Comparison of ENCODE assay signal across 8 cellular contexts in genomic region chrX:7927259-7928167, GRCh38. TPM values are rescaled to one million over a fixed set of nuclear protein-coding genes. Genes with fewer than 3 reads are reported as not detected.
DNase-seq lines count a peak whose midpoint lies in the region; ATAC-seq and TF ChIP-seq lines count a peak whose summit lies in the region.

PNPLA4 (minus strand) TSS chrX:7927413; CDS start chrX:7926119, 1,294 bp downstream.

- peak; percentile 89 for ATAC-seq in GM19023 (IDR thresholded peaks at IDR 0.05; ENCODE audit: unreplicated experiment)
- peak; percentile 90 for ATAC-seq in HG03280 (IDR thresholded peaks at IDR 0.05; ENCODE audit: unreplicated experiment)

- DNase-seq in AG08395 (ENCODE audit: low spot score) (peak; percentile 62), Peyer's patch (peak; percentile 87 to 96 (median 88)), fibroblast of pulmonary artery (ENCODE audit: low read depth) (peak; percentile 81)
- peak; percentile 80 for DNase-seq in activated T-helper 9 cell treated with anti-CD3 and anti-CD28 coated beads, Interleukin-2, amount 50 U/mL, for 16 hours (ENCODE audit: low read depth)
- DNase-seq in stimulated activated naive CD4-positive, alpha-beta T cell treated with Interleukin-2 at 50 U/mL for 16 hours (lab: John Stamatoyannopoulos, UW), result peak; percentile 73

- H3K27me3 Mint-ChIP-seq in nephron (ENCODE audit: low read depth), result peaks cover 3% of the 10 kb centered on the region

- H3K4me3 ChIP-seq in Peyer's patch, result peak within 1 kb of the TSS; percentile 38 to 85 (median 62)
- peak within 1 kb of the TSS; percentile 66 for H3K4me3 ChIP-seq in fibroblast of pulmonary artery (replicated peaks; ENCODE audit: low read depth, low read length)

- H3K9me3 ChIP-seq in Peyer's patch, result no peaks in the 10 kb centered on the region

- peak; percentile 57 to 78 for TF ChIP-seq POLR2A in Peyer's patch (IDR thresholded peaks at IDR 0.05)

- H3K27ac Mint-ChIP-seq in nephron, result peak within 1 kb of the TSS; percentile 95 to 99 (median 99)

- H3K36me3 Mint-ChIP-seq in nephron (ENCODE audit: low read depth), result no peaks in the 10 kb centered on the region

- TF ChIP-seq CTCF in Peyer's patch (IDR thresholded peaks at IDR 0.05), result peak in 3 of 6 experiments; percentile 6 to 43 (median 22)
- TF ChIP-seq CTCF in fibroblast of pulmonary artery (IDR thresholded peaks at IDR 0.05; ENCODE audit: low read length, missing control alignments), result peak; percentile 9
- TF ChIP-seq CTCF in nephron (IDR thresholded peaks at IDR 0.05; ENCODE audit: unreplicated experiment in 3 of 3), result no peak

- H3K27me3 ChIP-seq in Peyer's patch, result no peaks in the 10 kb centered on the region

- H3K4me3 Mint-ChIP-seq in nephron, result peak within 1 kb of the TSS; percentile 89 to 96 (median 94)

- H3K4me1 Mint-ChIP-seq in nephron, result peaks cover 25% of the 10 kb centered on the region

- H3K27ac ChIP-seq in Peyer's patch, result peak within 1 kb of the TSS; percentile 81 to 92 (median 82)

- H3K36me3 ChIP-seq in Peyer's patch, result no peaks in the 10 kb centered on the region

- H3K4me1 ChIP-seq in Peyer's patch, result no peaks in the 10 kb centered on the region

- H3K9me3 Mint-ChIP-seq in nephron, result no peaks in the 10 kb centered on the region

RNA-seq across cellular contexts. Expression of gene PNPLA4, which starts in this region (rescaled TPM):
- 10 to 100 TPM in 2 of 4 donors, 1 to 10 TPM in 1, under 1 TPM in 1; 0.83 to 25.5 (median 10.9) TPM for total RNA-seq in Peyer's patch

Comparison
In these comparisons a context has a peak if more than half of its experiments do, and no peak if none do; other contexts are left out.
1. Peak in every context shown above with its lines: DNase-seq, ATAC-seq, H3K4me3 ChIP-seq and H3K27ac ChIP-seq.